In the genomic region with DNA sequence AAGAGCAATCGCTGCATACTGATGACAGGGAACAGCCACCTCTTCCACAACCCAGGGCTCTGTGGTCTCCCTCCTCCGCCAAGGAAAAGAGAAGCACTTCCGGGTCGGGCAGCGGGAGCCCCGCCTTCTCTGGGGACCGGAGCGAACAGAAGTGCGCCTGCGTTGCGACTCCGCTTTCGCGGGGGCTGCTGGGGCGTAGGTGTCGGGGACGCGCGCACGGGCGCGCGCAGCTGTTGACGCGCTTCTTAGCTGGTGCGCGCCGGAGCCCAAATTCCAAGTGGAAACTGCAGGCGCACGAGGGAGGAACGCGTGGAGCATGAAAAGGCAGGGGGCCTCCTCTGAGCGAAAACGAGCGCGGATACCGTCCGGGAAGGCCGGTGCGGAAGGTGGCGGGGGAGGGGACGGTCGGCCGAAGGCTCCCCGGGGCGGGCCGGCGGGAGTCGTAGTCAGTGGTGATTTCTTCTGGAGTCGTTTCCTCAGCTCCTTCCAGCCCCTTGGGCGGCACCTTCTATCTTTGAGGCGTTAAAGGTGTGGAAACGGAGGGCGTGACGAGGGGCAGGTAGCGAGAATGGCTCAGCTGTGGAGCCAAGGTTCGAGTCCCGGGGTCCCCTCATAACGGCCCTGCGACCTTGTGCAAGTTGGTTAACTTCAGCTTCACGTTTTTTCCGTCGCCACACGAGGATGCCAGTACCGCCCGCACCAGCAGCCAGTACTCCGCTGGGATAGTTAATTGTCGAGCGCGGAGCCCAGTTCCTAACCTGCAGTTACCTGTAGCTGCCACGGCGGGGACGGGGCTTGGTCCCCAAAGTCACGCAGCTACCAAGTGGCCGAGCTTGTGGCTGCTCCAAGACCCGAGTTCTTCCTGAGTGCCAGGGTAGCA, we compare ENCODE assay signal across 8 cellular contexts. TPM values are rescaled to one million over a fixed set of nuclear protein-coding genes. Genes with fewer than 3 reads are reported as not detected.
DNase-seq lines count a peak whose midpoint lies in the region; ATAC-seq and TF ChIP-seq lines count a peak whose summit lies in the region.

A gene (minus strand): TSS at position 95 of the 880 bp plus-strand sequence. CDS start 78 bp downstream, at position 17.
A gene with protein sequence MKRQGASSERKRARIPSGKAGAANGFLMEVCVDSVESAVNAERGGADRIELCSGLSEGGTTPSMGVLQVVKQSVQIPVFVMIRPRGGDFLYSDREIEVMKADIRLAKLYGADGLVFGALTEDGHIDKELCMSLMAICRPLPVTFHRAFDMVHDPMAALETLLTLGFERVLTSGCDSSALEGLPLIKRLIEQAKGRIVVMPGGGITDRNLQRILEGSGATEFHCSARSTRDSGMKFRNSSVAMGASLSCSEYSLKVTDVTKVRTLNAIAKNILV (plus strand): TSS at position 202 of the 880 bp plus-strand sequence. CDS start 115 bp downstream, at position 317.

- peak; percentile 86 for ATAC-seq in GM21526 (IDR thresholded peaks at IDR 0.05; ENCODE audit: low FRiP score, unreplicated experiment)

- no peaks in the 10 kb centered on the region for H4K20me1 ChIP-seq in OCI-LY3 (ENCODE audit: insufficient read depth, low read length)

- peak within 1 kb of the TSS; percentile 85 for H3K4me3 ChIP-seq in OCI-LY3 (ENCODE audit: low read length)

- H3K27me3 ChIP-seq in OCI-LY3 (ENCODE audit: low read depth, low read length) = no peaks in the 10 kb centered on the region

- H3K79me2 ChIP-seq in OCI-LY3 (ENCODE audit: low read length) = peaks cover 42% of the 10 kb centered on the region

- peaks cover 5% of the 10 kb centered on the region for H3K27me3 Mint-ChIP-seq in endothelial cell (ENCODE audit: unreplicated experiment)
- no peaks in the 10 kb centered on the region for H3K27me3 Mint-ChIP-seq in mesothelial cell of epicardium (ENCODE audit: low read depth)

- peaks cover 15% of the 10 kb centered on the region for H3K36me3 Mint-ChIP-seq in endothelial cell (ENCODE audit: low read depth, unreplicated experiment)
- peaks cover 13% of the 10 kb centered on the region for H3K36me3 Mint-ChIP-seq in mesothelial cell of epicardium

- peak within 1 kb of the TSS; percentile 74 for H3K9ac ChIP-seq in OCI-LY3 (ENCODE audit: low read length)

- H3K9me3 ChIP-seq in OCI-LY3 (ENCODE audit: insufficient read depth, low read length) = no peaks in the 10 kb centered on the region

- H3K4me1 ChIP-seq in OCI-LY3 (ENCODE audit: low read length) = peaks cover 7% of the 10 kb centered on the region

- peaks cover 12% of the 10 kb centered on the region for H3K36me3 ChIP-seq in OCI-LY3 (replicated peaks; ENCODE audit: low read depth, low read length)

- peak within 1 kb of the TSS; percentile 97 for H3K4me3 Mint-ChIP-seq in endothelial cell (ENCODE audit: unreplicated experiment)
- H3K4me3 Mint-ChIP-seq in mesothelial cell of epicardium = peak within 1 kb of the TSS; percentile 99

- H2AFZ ChIP-seq in OCI-LY3 (ENCODE audit: low read depth, low read length) = peak within 1 kb of the TSS; percentile 71

- TF ChIP-seq CTCF in OCI-LY3 (IDR thresholded peaks at IDR 0.05; ENCODE audit: low read depth, low read length) (peak; percentile 22), endothelial cell (IDR thresholded peaks at IDR 0.05; ENCODE audit: unreplicated experiment) (peak; percentile 39), mesothelial cell of epicardium (IDR thresholded peaks at IDR 0.05; ENCODE audit: unreplicated experiment) (peak; percentile 56)

- H3K9me3 Mint-ChIP-seq in endothelial cell (ENCODE audit: unreplicated experiment) = no peaks in the 10 kb centered on the region
- H3K9me3 Mint-ChIP-seq in mesothelial cell of epicardium = no peaks in the 10 kb centered on the region

- DNase-seq in DMS 273 treated with DMSO at 0.1 percent for 48 hours (lab: John Stamatoyannopoulos, UW) (peak; percentile 76), HuH-7.5 (ENCODE audit: low spot score) (peak; percentile 86), endothelial cell (ENCODE audit: low spot score) (peak; percentile 95), mesothelial cell of epicardium (ENCODE audit: low spot score in 2 of 2, unreplicated experiment in 2 of 2) (peak; percentile 95 to 96)
- peak; percentile 95 for DNase-seq in activated CD8-positive, alpha-beta memory T cell treated with anti-CD3 and anti-CD28 coated beads, Interleukin-2, amount 50 U/mL, for 48 hours
- DNase-seq in stimulated activated CD8-positive, alpha-beta memory T cell treated with anti-CD3 and anti-CD28 coated beads, Interleukin-15, amount 100 ng/mL, for 48 hours (ENCODE audit: low read depth in 2 of 2) = peak; percentile 91 to 92

- peak within 1 kb of the TSS; percentile 60 for H3K4me2 ChIP-seq in OCI-LY3 (ENCODE audit: low read length)

- peak within 1 kb of the TSS; percentile 55 for H3K27ac ChIP-seq in OCI-LY3 (ENCODE audit: low read length)

- H3K27ac Mint-ChIP-seq in endothelial cell (ENCODE audit: unreplicated experiment) (peak within 1 kb of the TSS; percentile 94), mesothelial cell of epicardium (peak within 1 kb of the TSS; percentile 99)

- peaks cover 9% of the 10 kb centered on the region for H3K4me1 Mint-ChIP-seq in endothelial cell (ENCODE audit: unreplicated experiment)
- H3K4me1 Mint-ChIP-seq in mesothelial cell of epicardium = peaks cover 12% of the 10 kb centered on the region

RNA-seq across cellular contexts. Expression of the first gene that starts in this region (rescaled TPM):
- total RNA-seq in endothelial cell (ENCODE audit: unreplicated experiment) (34.5 TPM), mesothelial cell of epicardium (52.0 to 53.0 TPM (median 52.6 TPM) in 3 replicates)

RNA-seq across cellular contexts. Expression of the second gene that starts in this region (rescaled TPM):
- total RNA-seq in endothelial cell (ENCODE audit: unreplicated experiment) (13.7 TPM), mesothelial cell of epicardium (10.4 to 13.3 TPM (median 10.6 TPM) in 3 replicates)

Comparison
In these comparisons a context has a peak if more than half of its experiments do, and no peak if none do; other contexts are left out.
1. Peak in every context shown above with its lines: DNase-seq, ATAC-seq, H3K4me3 ChIP-seq and H3K27ac ChIP-seq.